8 cellular contexts compared by ENCODE assay signal in the genomic region with DNA sequence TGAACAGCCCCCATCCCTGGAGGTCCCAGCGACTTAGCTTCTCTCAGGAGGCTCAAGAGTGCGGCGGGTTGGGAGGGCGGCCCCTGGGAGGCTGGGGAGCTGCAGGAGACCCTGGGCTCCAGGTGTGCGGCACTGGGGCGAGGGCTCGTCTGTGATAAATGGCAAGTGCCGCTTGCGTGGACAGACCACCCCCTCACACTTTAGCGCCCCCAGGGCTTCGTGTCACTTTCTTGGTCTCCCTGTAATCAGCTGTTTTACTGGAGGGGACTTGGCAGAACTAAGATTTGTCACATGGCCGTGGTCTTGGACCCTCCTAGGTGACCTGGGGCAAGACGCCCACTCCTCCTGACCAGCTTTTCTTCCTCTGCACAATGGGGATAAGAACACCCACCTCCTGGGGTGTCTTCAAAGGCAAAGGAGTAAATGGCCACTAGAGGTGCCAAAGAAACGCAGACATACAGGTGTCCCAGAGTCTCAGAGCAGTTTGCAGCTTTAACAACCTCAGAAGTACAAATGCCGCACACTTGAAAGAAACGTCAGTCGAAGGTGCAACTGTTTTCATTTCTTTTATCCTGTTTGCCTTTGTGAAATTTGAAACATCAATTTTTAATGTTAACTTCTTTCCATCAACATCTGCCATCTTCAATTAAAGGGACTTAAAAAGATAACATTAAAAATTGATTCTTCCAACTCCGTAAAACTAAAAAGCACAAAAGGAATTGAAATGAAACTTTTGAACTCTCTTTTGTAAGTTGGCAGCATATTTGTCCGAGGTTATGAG. TPM values are rescaled to one million over a fixed set of nuclear protein-coding genes. Genes with fewer than 3 reads are reported as not detected.
DNase-seq lines count a peak whose midpoint lies in the region; ATAC-seq and TF ChIP-seq lines count a peak whose summit lies in the region.

No MANE protein-coding gene starts in this region.

- peaks cover 9% of the 10 kb centered on the region for H3K27me3 Mint-ChIP-seq in neural crest cell (ENCODE audit: low read depth)

- no peak overlapping the region for H3K27ac Mint-ChIP-seq in neural crest cell (ENCODE audit: unreplicated experiment)

- H3K27me3 ChIP-seq in SJCRH30 = no peaks in the 10 kb centered on the region

- peak; percentile 63 for TF ChIP-seq CTCF in neural crest cell (conservative IDR thresholded peaks at IDR 0.05)

- peaks cover 7% of the 10 kb centered on the region; the same call in 1 of the 2 replicates for H3K4me1 ChIP-seq in SJCRH30

- ATAC-seq in HG02759 (IDR thresholded peaks at IDR 0.05; ENCODE audit: unreplicated experiment) = peak; percentile 33
- ATAC-seq in HG02852 (IDR thresholded peaks at IDR 0.05; ENCODE audit: unreplicated experiment) = no peak

- H3K36me3 Mint-ChIP-seq in neural crest cell (ENCODE audit: low read depth) = no peaks in the 10 kb centered on the region

- H3K9me3 Mint-ChIP-seq in neural crest cell = no peaks in the 10 kb centered on the region

- peak; percentile 42 for DNase-seq in Daoy (ENCODE audit: low read depth)
- DNase-seq in SJCRH30 = peak in 1 of 2 experiments; percentile 32
- no peak for DNase-seq in epithelial cell of prostate (ENCODE audit: low read depth, low spot score)
- no peak for DNase-seq in neural crest cell (ENCODE audit: low read depth, low spot score)
- no peak for DNase-seq in ecto neural progenitor cell (ENCODE audit: low spot score)
- DNase-seq in NCI-H128 (lab: John Stamatoyannopoulos, UW; ENCODE audit: unreplicated experiment) = no peak

- H3K4me3 ChIP-seq in SJCRH30 = peak overlapping the region; percentile 67

- no peaks in the 10 kb centered on the region for H3K9me3 ChIP-seq in SJCRH30 (replicated peaks)

- no peaks in the 10 kb centered on the region for H3K36me3 ChIP-seq in SJCRH30

- peak overlapping the region; percentile 80 for H3K27ac ChIP-seq in SJCRH30
- H3K27ac ChIP-seq in epithelial cell of prostate = peak overlapping the region; percentile 79

- H3K4me3 Mint-ChIP-seq in neural crest cell = peak overlapping the region; percentile 72

- peaks cover 12% of the 10 kb centered on the region for H3K4me1 Mint-ChIP-seq in neural crest cell

RNA-seq across cellular contexts. Expression of a gene that starts 0.9 kb away (rescaled TPM):
- total RNA-seq in Daoy (2014; rRNA removed; shearing (Covaris generic)) = 1.4 and 1.8 TPM in 2 replicates
- total RNA-seq in SJCRH30 (2014; rRNA removed; shearing (Covaris generic)) = 1.7 and 2.1 TPM in 2 replicates
- 2.4 and 3.0 TPM in 2 replicates for total RNA-seq in neural crest cell

RNA-seq across cellular contexts. Expression of a gene that starts 14.1 kb away (rescaled TPM):
- total RNA-seq in Daoy (2014; rRNA removed; shearing (Covaris generic)) = not detected in 2 replicates
- 0.08 and 0.10 TPM in 2 replicates for total RNA-seq in SJCRH30 (2014; rRNA removed; shearing (Covaris generic))
- 16.2 and 19.6 TPM in 2 replicates for total RNA-seq in neural crest cell

RNA-seq across cellular contexts. Expression of a gene that starts 55.1 kb away (rescaled TPM):
- 1.6 and 2.5 TPM in 2 replicates for total RNA-seq in Daoy (2014; rRNA removed; shearing (Covaris generic))
- total RNA-seq in SJCRH30 (2014; rRNA removed; shearing (Covaris generic)) = 1.1 and 1.2 TPM in 2 replicates
- 5.2 and 5.5 TPM in 2 replicates for total RNA-seq in neural crest cell

Comparison
In these comparisons a context has a peak if more than half of its experiments do, and no peak if none do; other contexts are left out.
1. RNA of a gene that starts 14.1 kb away (total RNA-seq): 16.2 to 19.6 TPM in neural crest cell; 0.08 to 0.10 TPM in SJCRH30 and not detected in Daoy; every median in the first group is over 10 times any median in the second.